Comparison of ENCODE assay signal across 8 cellular contexts in genomic region chr16:58515871-58516767, GRCh38. TPM values are rescaled to one million over a fixed set of nuclear protein-coding genes. Genes with fewer than 3 reads are reported as not detected.
DNase-seq lines count a peak whose midpoint lies in the region; ATAC-seq, FAIRE-seq and TF ChIP-seq lines count a peak whose summit lies in the region.

No MANE protein-coding gene starts in this region.

- DNase-seq in Right ventricle myocardium inferior (ENCODE audit: missing footprints): no peak
- DNase-seq in cardiac septum (ENCODE audit: low spot score): no peak
- DNase-seq in astrocyte (ENCODE audit: low read depth): no peak
- peak; percentile 91 for DNase-seq in spleen
- no peak for DNase-seq in cortex of kidney (lab: John Stamatoyannopoulos, UW)

- H3K27me3 ChIP-seq in OCI-LY3 (ENCODE audit: low read depth, low read length) (no peaks in the 10 kb centered on the region), astrocyte (ENCODE audit: insufficient read depth, low read length) (no peaks in the 10 kb centered on the region), iPS-18a (ENCODE audit: control insufficient read depth, insufficient read depth, low read length) (no peaks in the 10 kb centered on the region), spleen (replicated peaks in 1 of 7) (no peaks in the 10 kb centered on the region)

- no peaks in the 10 kb centered on the region for H3K9me3 Mint-ChIP-seq in astrocyte (ENCODE audit: unreplicated experiment)

- H3K4me1 ChIP-seq in OCI-LY3 (ENCODE audit: low read length) (peaks cover 50% of the 10 kb centered on the region), astrocyte (ENCODE audit: insufficient read depth, low read length) (peaks cover 5% of the 10 kb centered on the region), iPS-18a (ENCODE audit: control insufficient read depth, low read depth, low read length) (peaks cover 3% of the 10 kb centered on the region), spleen (peaks cover 8 to 42% (median 22%) of the 10 kb centered on the region in 6 donors)

- TF ChIP-seq CTCF in OCI-LY3 (IDR thresholded peaks at IDR 0.05; ENCODE audit: low read depth, low read length): no peak
- TF ChIP-seq CTCF in astrocyte (IDR thresholded peaks at IDR 0.05; ENCODE audit: insufficient read depth, low read depth, low read length): no peak
- TF ChIP-seq CTCF in spleen (IDR thresholded peaks at IDR 0.05 in 8 of 11, conservative IDR thresholded peaks at IDR 0.05 in 3 of 11): no peak

- no peak for FAIRE-seq in astrocyte (lab: Jason Lieb, UNC)

- peaks cover 45% of the 10 kb centered on the region for H3K79me2 ChIP-seq in OCI-LY3 (ENCODE audit: low read length)
- H3K79me2 ChIP-seq in astrocyte (ENCODE audit: insufficient read depth, low read length): peaks cover 4% of the 10 kb centered on the region

- H3K4me2 ChIP-seq in OCI-LY3 (ENCODE audit: low read length) (peak overlapping the region; percentile 89), astrocyte (ENCODE audit: low read length) (peak overlapping the region; percentile 98)

- H3K9ac ChIP-seq in OCI-LY3 (ENCODE audit: low read length) (peak overlapping the region; percentile 75), astrocyte (ENCODE audit: low read length) (peak overlapping the region; percentile 80), iPS-18a (ENCODE audit: low read length) (peak overlapping the region; percentile 92)

- no peaks in the 10 kb centered on the region for H3K27me3 Mint-ChIP-seq in astrocyte (ENCODE audit: low read depth, unreplicated experiment)

- 16 to 71% (median 24%) methylated on average over 12 to 66 of the region's 66 CpGs for WGBS in spleen, 5 donors

- H3K36me3 ChIP-seq in OCI-LY3 (replicated peaks; ENCODE audit: low read depth, low read length) (peaks cover 34% of the 10 kb centered on the region), astrocyte (ENCODE audit: insufficient read depth, low read length) (peaks cover 34% of the 10 kb centered on the region), iPS-18a (ENCODE audit: control insufficient read depth, low read depth, low read length) (peaks cover 47% of the 10 kb centered on the region), spleen (peaks cover 0 to 52% (median 39%) of the 10 kb centered on the region in 6 donors)

- peak overlapping the region; percentile 88 for H3K4me3 Mint-ChIP-seq in astrocyte (ENCODE audit: unreplicated experiment)

- intact Hi-C loops in Right ventricle myocardium inferior (cut with DNase I): loop anchor here (5.0 to 10.0 kb wide), 3 partner anchors 109 to 1329 kb away; partner anchors contain the start of genes CNOT1, GOT2, PSME3IP1 and RSPRY1
- intact Hi-C loops in cardiac septum (cut with DNase I): loop anchor here (5.0 kb wide), 1 partner anchor 111 kb away; the partner anchor contains the start of gene CNOT1
- intact Hi-C loops in spleen (cut with DNase I; ENCODE audit: low total_unique reads): no loop called here

- peaks cover 15% of the 10 kb centered on the region for H3K36me3 Mint-ChIP-seq in astrocyte (ENCODE audit: low read depth, unreplicated experiment)

- H3K9me3 ChIP-seq in OCI-LY3 (ENCODE audit: insufficient read depth, low read length) (no peaks in the 10 kb centered on the region), astrocyte (ENCODE audit: insufficient read depth, low read depth, low read length) (no peaks in the 10 kb centered on the region), iPS-18a (ENCODE audit: control insufficient read depth, low read depth, low read length) (no peaks in the 10 kb centered on the region), spleen (no peaks in the 10 kb centered on the region)

- peak overlapping the region; percentile 53 for H3K27ac Mint-ChIP-seq in astrocyte (ENCODE audit: unreplicated experiment)

- no peak for TF ChIP-seq POLR2A in spleen (IDR thresholded peaks at IDR 0.05)

- H3K27ac ChIP-seq in OCI-LY3 (ENCODE audit: low read length) (peak overlapping the region; percentile 61), astrocyte (ENCODE audit: low read depth, low read length) (peak overlapping the region; percentile 55), iPS-18a (ENCODE audit: low read length) (no peak overlapping the region), spleen (peak overlapping the region; percentile 53 to 90 (median 82))

- peak overlapping the region; percentile 93 for H3K4me3 ChIP-seq in OCI-LY3 (ENCODE audit: low read length)
- peak overlapping the region; percentile 78 for H3K4me3 ChIP-seq in astrocyte (ENCODE audit: insufficient read depth, low read depth, low read length)
- peak overlapping the region; percentile 91 for H3K4me3 ChIP-seq in iPS-18a (ENCODE audit: low read length)
- H3K4me3 ChIP-seq in spleen: peak overlapping the region; percentile 66 to 99 (median 96)

- H3K4me1 Mint-ChIP-seq in astrocyte (ENCODE audit: low read depth, unreplicated experiment): peaks cover 16% of the 10 kb centered on the region

- ATAC-seq in Right ventricle myocardium inferior: peak; percentile 29
- peak; percentile 31 for ATAC-seq in HG02970 (IDR thresholded peaks at IDR 0.05; ENCODE audit: low FRiP score, unreplicated experiment)

- H4K20me1 ChIP-seq in OCI-LY3 (ENCODE audit: insufficient read depth, low read length) (peaks cover 46% of the 10 kb centered on the region), astrocyte (ENCODE audit: insufficient read depth, low read length) (peaks cover 32% of the 10 kb centered on the region)

- H2AFZ ChIP-seq in OCI-LY3 (ENCODE audit: low read depth, low read length) (0 out of 2 replicates have a peak overlapping the region, but pooled peaks have one; percentile 84), astrocyte (ENCODE audit: low read depth, low read length) (peak overlapping the region; percentile 75)

RNA-seq across cellular contexts. Expression of gene SETD6, which starts 0.8 kb away (rescaled TPM):
- total RNA-seq in Right ventricle myocardium inferior (13.0 TPM), cardiac septum (12.4 TPM), astrocyte (6.7 and 7.4 TPM in 2 replicates), spleen (10 to 100 TPM; 13.7 to 32.3 (median 18.2) TPM)
- 10 to 100 TPM in 2 of 3 donors, 1 to 10 TPM in 1; 8.9 to 11.5 (median 10.7) TPM for polyA plus RNA-seq in spleen

RNA-seq across cellular contexts. Expression of gene NDRG4, which starts 16.2 kb away (rescaled TPM):
- 337 TPM for total RNA-seq in Right ventricle myocardium inferior
- 607 TPM for total RNA-seq in cardiac septum
- total RNA-seq in astrocyte: 21.9 and 22.2 TPM in 2 replicates
- total RNA-seq in spleen: 100 to 1,000 TPM in 1 of 7 donors, 10 to 100 TPM in 6; 22.3 to 115 (median 70.2) TPM
- polyA plus RNA-seq in spleen: 10 to 100 TPM in 1 of 3 donors, 1 to 10 TPM in 2; 9.4 to 31.3 (median 9.6) TPM
